ENCODE assay signal across 9 cellular contexts in genomic region chr2:110852541-110853263, GRCh38.
DNase-seq lines count a peak whose midpoint lies in the region; TF ChIP-seq lines count a peak whose summit lies in the region.
"Had no signal": no experiment of that assay in that cellular context is flagged by ENCODE, and none has a peak within 500 bp of the region (broad histone marks: within the 10 kb centered on the region; RNA-seq: fewer than 3 reads in every experiment).

No MANE protein-coding gene starts in this region.

- H3K4me1 ChIP-seq in HEK293 (ENCODE audit: control insufficient read depth, insufficient read depth, low read length) (no peaks in the 10 kb centered on the region; the same call in 1 of the 2 replicates), right atrium auricular region (no peaks in the 10 kb centered on the region)
- H3K4me1 ChIP-seq: adrenal gland had no signal

- H3K27ac ChIP-seq in HEK293 (ENCODE audit: extremely low read depth, low read depth, low read length), result no peak overlapping the region
- no peak overlapping the region for H3K27ac ChIP-seq in right atrium auricular region
- H3K27ac ChIP-seq: adrenal gland, thoracic aorta had no signal

- H3K36me3 ChIP-seq in HEK293 (ENCODE audit: control insufficient read depth in 2 of 2, insufficient read depth in 1 of 2, low read length in 2 of 2) (no peaks in the 10 kb centered on the region), MG63 (no peaks in the 10 kb centered on the region), right atrium auricular region (no peaks in the 10 kb centered on the region)
- H3K36me3 ChIP-seq: adrenal gland, thoracic aorta had no signal

- no peak overlapping the region for H3K4me3 Mint-ChIP-seq in T-helper 1 cell treated with Interleukin-12 subunit alpha and Interleukin-12 subunit beta and Interleukin-4 antibody, amounts not matched to agents 30 μg/mL and 1 μg/mL, for 36 hours

- H3K27me3 ChIP-seq in MG63 (no peaks in the 10 kb centered on the region), right atrium auricular region (no peaks in the 10 kb centered on the region)
- H3K27me3 ChIP-seq: adrenal gland had no signal

- peaks cover 6% of the 10 kb centered on the region for H3K36me3 Mint-ChIP-seq in T-helper 1 cell treated with Interleukin-12 subunit alpha and Interleukin-12 subunit beta and Interleukin-4 antibody, amounts not matched to agents 30 μg/mL and 1 μg/mL, for 36 hours (ENCODE audit: low read depth)

- peak overlapping the region; percentile 60 for H3K27ac Mint-ChIP-seq in T-helper 1 cell treated with Interleukin-12 subunit alpha and Interleukin-12 subunit beta and Interleukin-4 antibody, amounts not matched to agents 30 μg/mL and 1 μg/mL, for 36 hours

- POLR2A ChIA-PET in HEK293 (lab: Yijun Ruan, JAX), result no interaction called here

- CTCF ChIA-PET in HEK293 (lab: Yijun Ruan, JAX), result interaction anchor here (0.5 to 1.6 kb wide), 16 partner anchors 10 to 687 kb away, joined by 3 to 15 read pairs (median 4); no protein-coding TSS in a partner anchor

- no peak overlapping the region for H3K4me3 ChIP-seq in HEK293 (ENCODE audit: low read depth, low read length)
- no peak overlapping the region for H3K4me3 ChIP-seq in MG63
- H3K4me3 ChIP-seq in right atrium auricular region, result no peak overlapping the region
- H3K4me3 ChIP-seq: adrenal gland, thoracic aorta had no signal

- H3K9me3 ChIP-seq in HEK293 (ENCODE audit: control insufficient read depth, insufficient read depth, low read depth, low read length) (no peaks in the 10 kb centered on the region), MG63 (no peaks in the 10 kb centered on the region), right atrium auricular region (no peaks in the 10 kb centered on the region)
- H3K9me3 ChIP-seq: adrenal gland, thoracic aorta had no signal

- peak; percentile 50 for DNase-seq in activated gamma-delta T cell treated with anti-CD3 and anti-CD28 coated beads, Interleukin-2, amount 50 U/mL, for 16 hours (ENCODE audit: low read depth)
- DNase-seq in stimulated activated CD8-positive, alpha-beta memory T cell treated with anti-CD3 and anti-CD28 coated beads, Interleukin-12 subunit alpha, Interleukin-12 subunit beta, amount 100 ng/mL, for 4 hours (ENCODE audit: low read depth), result peak; percentile 31
- DNase-seq in hippocampal formation (lab: John Stamatoyannopoulos, UW), result no peak
- DNase-seq in MG63, result no peak
- no peak for DNase-seq in right atrium auricular region (ENCODE audit: low spot score)

- no peak for TF ChIP-seq CTCF in HEK293 (tag by site-specific recombination; IDR thresholded peaks at IDR 0.05)
- no peak for TF ChIP-seq CTCF in right atrium auricular region (IDR thresholded peaks at IDR 0.05)

- H3K27me3 Mint-ChIP-seq in T-helper 1 cell treated with Interleukin-12 subunit alpha and Interleukin-12 subunit beta and Interleukin-4 antibody, amounts not matched to agents 30 μg/mL and 1 μg/mL, for 36 hours (ENCODE audit: low read depth), result peaks cover 36% of the 10 kb centered on the region

- peaks cover 42% of the 10 kb centered on the region for H3K4me1 Mint-ChIP-seq in T-helper 1 cell treated with Interleukin-12 subunit alpha and Interleukin-12 subunit beta and Interleukin-4 antibody, amounts not matched to agents 30 μg/mL and 1 μg/mL, for 36 hours (ENCODE audit: low read depth)

- no peaks in the 10 kb centered on the region for H3K9me3 Mint-ChIP-seq in T-helper 1 cell treated with Interleukin-12 subunit alpha and Interleukin-12 subunit beta and Interleukin-4 antibody, amounts not matched to agents 30 μg/mL and 1 μg/mL, for 36 hours

TF ChIP-seq in HEK293, 187 proteins besides CTCF, POLR2A, EP300 and RAD21:
- TF ChIP-seq ZNF585B (tag by site-specific recombination; IDR thresholded peaks at IDR 0.05) (peak; percentile 30; the same call in 1 of the 2 replicates), ZNF658 (tag by site-specific recombination; IDR thresholded peaks at IDR 0.05) (no peak)
TF ChIP-seq in HEK293: peak in this region for 1.

Comparison
In these comparisons a context has a peak if more than half of its experiments do, and no peak if none do; other contexts are left out.
1. DNase-seq: peak in activated gamma-delta T cell treated with anti-CD3 and anti-CD28 coated beads, Interleukin-2, amount 50 U/mL, for 16 hours (single experiment) and stimulated activated CD8-positive, alpha-beta memory T cell treated with anti-CD3 and anti-CD28 coated beads, Interleukin-12 subunit alpha, Interleukin-12 subunit beta, amount 100 ng/mL, for 4 hours (single experiment); none in hippocampal formation (0 of 2), MG63 (single experiment) and right atrium auricular region (single experiment).